In the genomic region with DNA sequence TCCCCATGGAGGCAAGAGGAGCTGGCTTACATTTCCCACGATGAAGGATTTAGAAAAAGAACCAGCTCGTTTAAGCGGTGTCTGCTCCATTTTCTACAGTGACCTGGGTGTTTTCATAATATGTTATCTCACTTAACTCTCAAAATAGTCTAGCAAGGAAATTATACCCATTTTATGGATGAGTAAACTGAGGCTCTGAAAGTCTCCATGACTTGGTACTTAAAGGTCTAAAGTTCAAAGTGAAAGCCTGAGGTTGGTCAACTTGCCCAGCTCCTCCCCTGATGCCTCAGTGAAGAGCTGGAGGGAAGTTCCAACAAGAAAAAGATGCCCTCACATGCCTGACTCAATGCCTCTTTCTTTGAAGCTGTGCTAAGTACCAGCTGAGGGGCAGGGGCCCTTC, we compare ENCODE assay signal across 29 cellular contexts.
"Had no signal": no experiment of that assay in that cellular context is flagged by ENCODE, and none has a peak within 500 bp of the region (broad histone marks: within the 10 kb centered on the region; RNA-seq: fewer than 3 reads in every experiment).

No MANE protein-coding gene starts in this region.

- H3K36me3 ChIP-seq: MG63 had no signal

- DNase-seq: Karpas-422, Kasumi-1, MG63, MM.1S, MV-4-11, NCI-H1048, NCI-H1092 treated with DMSO at 0.1 percent for 48 hours, NCI-H1105, NCI-H1105 treated with DMSO at 0.1 percent for 48 hours, NCI-H1417, NCI-H1417 treated with DMSO at 0.1 percent for 48 hours, NCI-H1436, NCI-H1436 treated with DMSO at 0.1 percent for 48 hours, NCI-H146, NCI-H1694, NCI-H187, NCI-H187 treated with DMSO at 0.1 percent for 48 hours, NCI-H1930, NCI-H2029, NCI-H2029 treated with DMSO at 0.1 percent for 48 hours, NCI-H2081, NCI-H2081 treated with DMSO at 0.1 percent for 48 hours, NCI-H2107, NCI-H2227 treated with DMSO at 0.1 percent for 48 hours, NCI-H226, NCI-H345, NCI-H446 treated with DMSO at 0.1 percent for 48 hours, NCI-H510A, NCI-H510A treated with DMSO at 0.1 percent for 48 hours had no signal

- H3K27me3 ChIP-seq: MG63 had no signal

- H3K9me3 ChIP-seq: MG63 had no signal

- H3K4me3 ChIP-seq: MG63 had no signal
